Comparison of ENCODE assay signal across 1 cellular context in genomic region chr2:164737612-164738081, GRCh38.
TF ChIP-seq lines count a peak whose summit lies in the region.

No MANE protein-coding gene starts in this region.

TF ChIP-seq in HepG2, 621 proteins besides CTCF, POLR2A, EP300 and RAD21 (continued from another document):
- TF ChIP-seq FOSL2 (CRISPR knock-in tag; IDR thresholded peaks at IDR 0.05): peak; percentile 59
- peak; percentile 68; the same call in 1 of the 2 replicates for TF ChIP-seq MED1 (CRISPR knock-in tag; IDR thresholded peaks at IDR 0.05)
- peak; percentile 53; the same call in 1 of the 2 replicates for TF ChIP-seq PITX1 (CRISPR knock-in tag; IDR thresholded peaks at IDR 0.05)
- no peak for TF ChIP-seq ZSCAN31 (CRISPR knock-in tag; IDR thresholded peaks at IDR 0.05; ENCODE audit: low read depth)
- no peak for TF ChIP-seq FOXM1 (CRISPR knock-in tag; IDR thresholded peaks at IDR 0.05)
- no peak for TF ChIP-seq ZBTB37 (CRISPR knock-in tag; IDR thresholded peaks at IDR 0.05)
- peak; percentile 79 for TF ChIP-seq ASH2L (IDR thresholded peaks at IDR 0.05; ENCODE audit: insufficient read length, low read depth, low read length)
- peak; percentile 67 to 81; a peak in 3 of 4 replicates for TF ChIP-seq HMGXB4 (CRISPR knock-in tag; IDR thresholded peaks at IDR 0.05; ENCODE audit: borderline replicate concordance in 1 of 2, low read depth in 1 of 2)
- no peak for TF ChIP-seq MBNL3 (CRISPR knock-in tag; conservative IDR thresholded peaks at IDR 0.05)
- TF ChIP-seq ZSCAN20 (CRISPR knock-in tag; IDR thresholded peaks at IDR 0.05; ENCODE audit: borderline replicate concordance): no peak
- no peak for TF ChIP-seq MBD4 (IDR thresholded peaks at IDR 0.05; ENCODE audit: borderline replicate concordance, low read length)
- 0 out of 2 replicates have a peak, but pooled peaks have one; percentile 49 for TF ChIP-seq ZNF800 (CRISPR knock-in tag; IDR thresholded peaks at IDR 0.05)
- TF ChIP-seq NCOA2 (CRISPR knock-in tag; IDR thresholded peaks at IDR 0.05): 0 out of 2 replicates have a peak, but pooled peaks have one; percentile 9
- no peak for TF ChIP-seq NFKB2 (CRISPR knock-in tag; IDR thresholded peaks at IDR 0.05; ENCODE audit: borderline replicate concordance)
- TF ChIP-seq ZBTB26 (CRISPR knock-in tag; IDR thresholded peaks at IDR 0.05; ENCODE audit: borderline replicate concordance): peak; percentile 46; the same call in 1 of the 2 replicates
- TF ChIP-seq KLF11 (CRISPR knock-in tag; IDR thresholded peaks at IDR 0.05): 0 out of 2 replicates have a peak, but pooled peaks have one; percentile 74
- TF ChIP-seq PRDM10 (CRISPR knock-in tag; IDR thresholded peaks at IDR 0.05; ENCODE audit: low read depth): no peak
- no peak for TF ChIP-seq ZBTB20 (CRISPR knock-in tag; IDR thresholded peaks at IDR 0.05; ENCODE audit: borderline replicate concordance, low read depth)
- TF ChIP-seq YEATS4 (CRISPR knock-in tag; IDR thresholded peaks at IDR 0.05; ENCODE audit: borderline replicate concordance): peak; percentile 25; the same call in 1 of the 2 replicates
- peak; percentile 91 for TF ChIP-seq KAT7 (CRISPR knock-in tag; IDR thresholded peaks at IDR 0.05; ENCODE audit: borderline replicate concordance)
- peak; percentile 71 for TF ChIP-seq ZNF781 (CRISPR knock-in tag; IDR thresholded peaks at IDR 0.05; ENCODE audit: borderline replicate concordance, not compliant biosample characterization)
- TF ChIP-seq PHF8 (CRISPR knock-in tag; IDR thresholded peaks at IDR 0.05): peak; percentile 26; the same call in 1 of the 2 replicates
- TF ChIP-seq ISL2 (CRISPR knock-in tag; IDR thresholded peaks at IDR 0.05): peak; percentile 56
- TF ChIP-seq ZSCAN25 (CRISPR knock-in tag; IDR thresholded peaks at IDR 0.05): 0 out of 2 replicates have a peak, but pooled peaks have one; percentile 34
